In the genomic region with DNA sequence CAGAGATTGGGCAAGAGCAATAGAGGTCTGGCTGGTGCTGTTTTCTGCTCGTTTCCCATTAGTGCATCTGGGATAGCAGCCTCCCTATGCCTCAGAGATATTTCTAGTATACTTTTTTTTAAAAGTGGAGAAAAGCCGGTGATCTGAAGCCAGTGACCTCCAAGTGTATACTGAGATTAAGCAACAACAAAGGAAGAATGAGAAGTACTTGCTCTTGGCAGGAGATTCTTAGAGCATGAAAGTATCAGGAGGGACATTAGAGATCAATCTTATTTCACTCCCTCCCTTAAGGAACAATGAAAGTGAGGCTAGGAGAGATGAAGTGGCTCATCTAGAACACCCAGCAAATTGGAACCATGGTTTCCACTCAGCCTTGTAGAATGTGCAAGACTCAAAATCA, we compare ENCODE assay signal across 24 cellular contexts.
"Had no signal": no experiment of that assay in that cellular context is flagged by ENCODE, and none has a peak within 500 bp of the region (broad histone marks: within the 10 kb centered on the region; RNA-seq: fewer than 3 reads in every experiment).

No MANE protein-coding gene starts in this region.

- ATAC-seq: Panc1, PC-3 had no signal

- H3K27me3 ChIP-seq: MG63 had no signal

- H3K36me3 ChIP-seq: MG63 had no signal

- H3K4me3 ChIP-seq: MG63 had no signal

- H3K4me2 ChIP-seq: SK-N-SH had no signal

- H3K9me3 ChIP-seq: MG63, SK-N-SH had no signal

- DNase-seq: IMR-90, Karpas-422, KG1, MG63, NCI-H1092, NCI-H1105 treated with DMSO at 0.1 percent for 48 hours, NCI-H1417 treated with DMSO at 0.1 percent for 48 hours, NCI-H1694 treated with DMSO at 0.1 percent for 48 hours, NCI-H1930, NCI-H2081, NCI-H2107, NCI-H2227 treated with DMSO at 0.1 percent for 48 hours, NCI-H446, NCI-H510A, NCI-H524 treated with DMSO at 0.1 percent for 48 hours, NCI-H69, NCI-H774, PC-3, SHP77, SK-N-SH, SW 1271, T-helper 1 cell had no signal

- H3K9ac ChIP-seq: SK-N-SH had no signal

- H3K27ac ChIP-seq: RWPE1 had no signal
